In the genomic region with DNA sequence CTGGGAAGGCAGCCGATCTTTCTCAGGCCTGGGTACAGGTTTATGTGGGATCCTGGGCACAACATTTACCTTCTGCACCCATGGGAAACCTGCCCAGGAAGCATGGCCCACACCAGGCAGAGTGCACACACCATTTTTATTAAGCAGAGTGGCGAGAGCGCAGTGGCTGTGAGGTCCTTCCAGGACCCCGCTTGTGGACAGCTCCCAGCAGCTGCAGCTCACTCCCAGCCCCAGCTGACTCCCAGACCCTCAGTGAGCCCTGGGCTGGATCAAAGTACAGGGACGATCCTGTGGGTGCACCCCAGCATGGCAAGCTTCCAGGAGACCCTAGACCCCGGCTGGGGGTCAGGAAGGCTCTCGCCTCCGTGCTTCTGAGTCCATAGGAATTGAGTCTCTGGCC, we compare ENCODE assay signal across 1 cellular context.
TF ChIP-seq lines count a peak whose summit lies in the region.

No MANE protein-coding gene starts in this region.

TF ChIP-seq in HepG2, 621 proteins besides CTCF, POLR2A, EP300 and RAD21 (continued from another document and continues in another):
- TF ChIP-seq ZBED4 (CRISPR knock-in tag; IDR thresholded peaks at IDR 0.05; ENCODE audit: borderline replicate concordance) (no peak), ZNF839 (CRISPR knock-in tag; IDR thresholded peaks at IDR 0.05; ENCODE audit: borderline replicate concordance) (no peak), SRSF9 (IDR thresholded peaks at IDR 0.05; ENCODE audit: borderline replicate concordance, insufficient read depth, low read depth, low read length, poor library complexity, severe bottlenecking) (no peak), ZNF432 (CRISPR knock-in tag; IDR thresholded peaks at IDR 0.05; ENCODE audit: borderline replicate concordance) (no peak), ZNF431 (CRISPR knock-in tag; IDR thresholded peaks at IDR 0.05; ENCODE audit: borderline replicate concordance, low read depth) (no peak), ZNF446 (CRISPR knock-in tag; IDR thresholded peaks at IDR 0.05) (no peak), BCL6 (CRISPR knock-in tag; IDR thresholded peaks at IDR 0.05) (no peak), MEF2D (CRISPR knock-in tag; IDR thresholded peaks at IDR 0.05) (0 out of 2 replicates have a peak, but pooled peaks have one; percentile 31), MIXL1 (CRISPR knock-in tag; IDR thresholded peaks at IDR 0.05) (no peak), FOXA1 (IDR thresholded peaks at IDR 0.05) (no peak), FOXA1 (CRISPR knock-in tag; IDR thresholded peaks at IDR 0.05) (no peak), ZNF75D (CRISPR knock-in tag; IDR thresholded peaks at IDR 0.05; ENCODE audit: borderline replicate concordance) (no peak), ARID4A (CRISPR knock-in tag; IDR thresholded peaks at IDR 0.05; ENCODE audit: borderline replicate concordance) (peak; percentile 45; the same call in 1 of the 2 replicates), ZNF616 (CRISPR knock-in tag; IDR thresholded peaks at IDR 0.05; ENCODE audit: low read depth) (no peak), LCORL (IDR thresholded peaks at IDR 0.05) (no peak), LCORL (CRISPR knock-in tag; IDR thresholded peaks at IDR 0.05) (no peak), HES4 (CRISPR knock-in tag; IDR thresholded peaks at IDR 0.05; ENCODE audit: borderline replicate concordance) (peak; percentile 72), TOPORS (CRISPR knock-in tag; IDR thresholded peaks at IDR 0.05) (no peak), HDAC1 (CRISPR knock-in tag; IDR thresholded peaks at IDR 0.05) (peak; percentile 54), NPAS2 (CRISPR knock-in tag; IDR thresholded peaks at IDR 0.05; ENCODE audit: borderline replicate concordance) (peak; percentile 77; the same call in 1 of the 2 replicates), TEAD2 (CRISPR knock-in tag; IDR thresholded peaks at IDR 0.05) (no peak; the same call in 1 of the 2 replicates)
- TF ChIP-seq, protein P1, sequence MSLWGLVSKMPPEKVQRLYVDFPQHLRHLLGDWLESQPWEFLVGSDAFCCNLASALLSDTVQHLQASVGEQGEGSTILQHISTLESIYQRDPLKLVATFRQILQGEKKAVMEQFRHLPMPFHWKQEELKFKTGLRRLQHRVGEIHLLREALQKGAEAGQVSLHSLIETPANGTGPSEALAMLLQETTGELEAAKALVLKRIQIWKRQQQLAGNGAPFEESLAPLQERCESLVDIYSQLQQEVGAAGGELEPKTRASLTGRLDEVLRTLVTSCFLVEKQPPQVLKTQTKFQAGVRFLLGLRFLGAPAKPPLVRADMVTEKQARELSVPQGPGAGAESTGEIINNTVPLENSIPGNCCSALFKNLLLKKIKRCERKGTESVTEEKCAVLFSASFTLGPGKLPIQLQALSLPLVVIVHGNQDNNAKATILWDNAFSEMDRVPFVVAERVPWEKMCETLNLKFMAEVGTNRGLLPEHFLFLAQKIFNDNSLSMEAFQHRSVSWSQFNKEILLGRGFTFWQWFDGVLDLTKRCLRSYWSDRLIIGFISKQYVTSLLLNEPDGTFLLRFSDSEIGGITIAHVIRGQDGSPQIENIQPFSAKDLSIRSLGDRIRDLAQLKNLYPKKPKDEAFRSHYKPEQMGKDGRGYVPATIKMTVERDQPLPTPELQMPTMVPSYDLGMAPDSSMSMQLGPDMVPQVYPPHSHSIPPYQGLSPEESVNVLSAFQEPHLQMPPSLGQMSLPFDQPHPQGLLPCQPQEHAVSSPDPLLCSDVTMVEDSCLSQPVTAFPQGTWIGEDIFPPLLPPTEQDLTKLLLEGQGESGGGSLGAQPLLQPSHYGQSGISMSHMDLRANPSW (CRISPR knock-in tag; IDR thresholded peaks at IDR 0.05; ENCODE audit: borderline replicate concordance) = no peak
- TF ChIP-seq, protein P2, sequence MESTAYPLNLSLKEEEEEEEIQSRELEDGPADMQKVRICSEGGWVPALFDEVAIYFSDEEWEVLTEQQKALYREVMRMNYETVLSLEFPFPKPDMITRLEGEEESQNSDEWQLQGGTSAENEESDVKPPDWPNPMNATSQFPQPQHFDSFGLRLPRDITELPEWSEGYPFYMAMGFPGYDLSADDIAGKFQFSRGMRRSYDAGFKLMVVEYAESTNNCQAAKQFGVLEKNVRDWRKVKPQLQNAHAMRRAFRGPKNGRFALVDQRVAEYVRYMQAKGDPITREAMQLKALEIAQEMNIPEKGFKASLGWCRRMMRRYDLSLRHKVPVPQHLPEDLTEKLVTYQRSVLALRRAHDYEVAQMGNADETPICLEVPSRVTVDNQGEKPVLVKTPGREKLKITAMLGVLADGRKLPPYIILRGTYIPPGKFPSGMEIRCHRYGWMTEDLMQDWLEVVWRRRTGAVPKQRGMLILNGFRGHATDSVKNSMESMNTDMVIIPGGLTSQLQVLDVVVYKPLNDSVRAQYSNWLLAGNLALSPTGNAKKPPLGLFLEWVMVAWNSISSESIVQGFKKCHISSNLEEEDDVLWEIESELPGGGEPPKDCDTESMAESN (CRISPR knock-in tag; conservative IDR thresholded peaks at IDR 0.05) = no peak
- TF ChIP-seq, protein P3, sequence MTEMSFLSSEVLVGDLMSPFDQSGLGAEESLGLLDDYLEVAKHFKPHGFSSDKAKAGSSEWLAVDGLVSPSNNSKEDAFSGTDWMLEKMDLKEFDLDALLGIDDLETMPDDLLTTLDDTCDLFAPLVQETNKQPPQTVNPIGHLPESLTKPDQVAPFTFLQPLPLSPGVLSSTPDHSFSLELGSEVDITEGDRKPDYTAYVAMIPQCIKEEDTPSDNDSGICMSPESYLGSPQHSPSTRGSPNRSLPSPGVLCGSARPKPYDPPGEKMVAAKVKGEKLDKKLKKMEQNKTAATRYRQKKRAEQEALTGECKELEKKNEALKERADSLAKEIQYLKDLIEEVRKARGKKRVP (CRISPR knock-in tag; IDR thresholded peaks at IDR 0.05) = no peak
- TF ChIP-seq, protein P4, sequence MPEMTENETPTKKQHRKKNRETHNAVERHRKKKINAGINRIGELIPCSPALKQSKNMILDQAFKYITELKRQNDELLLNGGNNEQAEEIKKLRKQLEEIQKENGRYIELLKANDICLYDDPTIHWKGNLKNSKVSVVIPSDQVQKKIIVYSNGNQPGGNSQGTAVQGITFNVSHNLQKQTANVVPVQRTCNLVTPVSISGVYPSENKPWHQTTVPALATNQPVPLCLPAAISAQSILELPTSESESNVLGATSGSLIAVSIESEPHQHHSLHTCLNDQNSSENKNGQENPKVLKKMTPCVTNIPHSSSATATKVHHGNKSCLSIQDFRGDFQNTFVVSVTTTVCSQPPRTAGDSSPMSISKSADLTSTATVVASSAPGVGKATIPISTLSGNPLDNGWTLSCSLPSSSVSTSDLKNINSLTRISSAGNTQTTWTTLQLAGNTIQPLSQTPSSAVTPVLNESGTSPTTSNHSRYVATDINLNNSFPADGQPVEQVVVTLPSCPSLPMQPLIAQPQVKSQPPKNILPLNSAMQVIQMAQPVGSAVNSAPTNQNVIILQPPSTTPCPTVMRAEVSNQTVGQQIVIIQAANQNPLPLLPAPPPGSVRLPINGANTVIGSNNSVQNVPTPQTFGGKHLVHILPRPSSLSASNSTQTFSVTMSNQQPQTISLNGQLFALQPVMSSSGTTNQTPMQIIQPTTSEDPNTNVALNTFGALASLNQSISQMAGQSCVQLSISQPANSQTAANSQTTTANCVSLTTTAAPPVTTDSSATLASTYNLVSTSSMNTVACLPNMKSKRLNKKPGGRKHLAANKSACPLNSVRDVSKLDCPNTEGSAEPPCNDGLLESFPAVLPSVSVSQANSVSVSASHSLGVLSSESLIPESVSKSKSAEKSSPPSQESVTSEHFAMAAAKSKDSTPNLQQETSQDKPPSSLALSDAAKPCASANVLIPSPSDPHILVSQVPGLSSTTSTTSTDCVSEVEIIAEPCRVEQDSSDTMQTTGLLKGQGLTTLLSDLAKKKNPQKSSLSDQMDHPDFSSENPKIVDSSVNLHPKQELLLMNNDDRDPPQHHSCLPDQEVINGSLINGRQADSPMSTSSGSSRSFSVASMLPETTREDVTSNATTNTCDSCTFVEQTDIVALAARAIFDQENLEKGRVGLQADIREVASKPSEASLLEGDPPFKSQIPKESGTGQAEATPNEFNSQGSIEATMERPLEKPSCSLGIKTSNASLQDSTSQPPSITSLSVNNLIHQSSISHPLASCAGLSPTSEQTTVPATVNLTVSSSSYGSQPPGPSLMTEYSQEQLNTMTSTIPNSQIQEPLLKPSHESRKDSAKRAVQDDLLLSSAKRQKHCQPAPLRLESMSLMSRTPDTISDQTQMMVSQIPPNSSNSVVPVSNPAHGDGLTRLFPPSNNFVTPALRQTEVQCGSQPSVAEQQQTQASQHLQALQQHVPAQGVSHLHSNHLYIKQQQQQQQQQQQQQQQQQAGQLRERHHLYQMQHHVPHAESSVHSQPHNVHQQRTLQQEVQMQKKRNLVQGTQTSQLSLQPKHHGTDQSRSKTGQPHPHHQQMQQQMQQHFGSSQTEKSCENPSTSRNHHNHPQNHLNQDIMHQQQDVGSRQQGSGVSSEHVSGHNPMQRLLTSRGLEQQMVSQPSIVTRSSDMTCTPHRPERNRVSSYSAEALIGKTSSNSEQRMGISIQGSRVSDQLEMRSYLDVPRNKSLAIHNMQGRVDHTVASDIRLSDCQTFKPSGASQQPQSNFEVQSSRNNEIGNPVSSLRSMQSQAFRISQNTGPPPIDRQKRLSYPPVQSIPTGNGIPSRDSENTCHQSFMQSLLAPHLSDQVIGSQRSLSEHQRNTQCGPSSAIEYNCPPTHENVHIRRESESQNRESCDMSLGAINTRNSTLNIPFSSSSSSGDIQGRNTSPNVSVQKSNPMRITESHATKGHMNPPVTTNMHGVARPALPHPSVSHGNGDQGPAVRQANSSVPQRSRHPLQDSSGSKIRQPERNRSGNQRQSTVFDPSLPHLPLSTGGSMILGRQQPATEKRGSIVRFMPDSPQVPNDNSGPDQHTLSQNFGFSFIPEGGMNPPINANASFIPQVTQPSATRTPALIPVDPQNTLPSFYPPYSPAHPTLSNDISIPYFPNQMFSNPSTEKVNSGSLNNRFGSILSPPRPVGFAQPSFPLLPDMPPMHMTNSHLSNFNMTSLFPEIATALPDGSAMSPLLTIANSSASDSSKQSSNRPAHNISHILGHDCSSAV (CRISPR knock-in tag; IDR thresholded peaks at IDR 0.05; ENCODE audit: borderline replicate concordance) = no peak
- TF ChIP-seq, protein P5, sequence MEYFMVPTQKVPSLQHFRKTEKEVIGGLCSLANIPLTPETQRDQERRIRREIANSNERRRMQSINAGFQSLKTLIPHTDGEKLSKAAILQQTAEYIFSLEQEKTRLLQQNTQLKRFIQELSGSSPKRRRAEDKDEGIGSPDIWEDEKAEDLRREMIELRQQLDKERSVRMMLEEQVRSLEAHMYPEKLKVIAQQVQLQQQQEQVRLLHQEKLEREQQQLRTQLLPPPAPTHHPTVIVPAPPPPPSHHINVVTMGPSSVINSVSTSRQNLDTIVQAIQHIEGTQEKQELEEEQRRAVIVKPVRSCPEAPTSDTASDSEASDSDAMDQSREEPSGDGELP (IDR thresholded peaks at IDR 0.05; ENCODE audit: borderline replicate concordance, low read depth) = peak; percentile 94
- TF ChIP-seq, protein P6, sequence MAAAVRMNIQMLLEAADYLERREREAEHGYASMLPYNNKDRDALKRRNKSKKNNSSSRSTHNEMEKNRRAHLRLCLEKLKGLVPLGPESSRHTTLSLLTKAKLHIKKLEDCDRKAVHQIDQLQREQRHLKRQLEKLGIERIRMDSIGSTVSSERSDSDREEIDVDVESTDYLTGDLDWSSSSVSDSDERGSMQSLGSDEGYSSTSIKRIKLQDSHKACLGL (CRISPR knock-in tag; IDR thresholded peaks at IDR 0.05) = peak; percentile 37; the same call in 1 of the 2 replicates
